15 cellular contexts compared by ENCODE assay signal in genomic region chr2:29066271-29066860, GRCh38. TPM values are rescaled to one million over a fixed set of nuclear protein-coding genes. Genes with fewer than 3 reads are reported as not detected.
DNase-seq lines count a peak whose midpoint lies in the region; ATAC-seq and TF ChIP-seq lines count a peak whose summit lies in the region.
"Had no signal": no experiment of that assay in that cellular context is flagged by ENCODE, and none has a peak within 500 bp of the region (broad histone marks: within the 10 kb centered on the region; RNA-seq: fewer than 3 reads in every experiment).

No MANE protein-coding gene starts in this region.

- dilution Hi-C loops in IMR-90 (cut with HindIII; ENCODE audit: low sequenced_read_pairs, unreplicated experiment): no loop called here

- peak; percentile 68 for DNase-seq in IMR-90
- peak; percentile 44 to 67 for DNase-seq in cardiac fibroblast (ENCODE audit: low read depth in 2 of 2)
- DNase-seq in right cardiac atrium: peak in 1 of 3 donors; percentile 41
- no peak for DNase-seq in activated CD4-positive, alpha-beta T cell treated with anti-CD3 and anti-CD28 coated beads for 4 hours
- DNase-seq in NCI-H524 (lab: John Stamatoyannopoulos, UW): no peak
- DNase-seq: activated T-cell treated with anti-CD3 and anti-CD28 coated beads, Interleukin-2, amount 50 U/mL, for 24 hours; foreskin melanocyte; kidney; NCI-H524 treated with DMSO at 0.1 percent for 48 hours had no signal

- H3K9ac ChIP-seq in IMR-90 (ENCODE audit: low read depth, low read length) (no peak overlapping the region), subcutaneous abdominal adipose tissue (ENCODE audit: low read length in 5 of 5) (no peak overlapping the region)

- H3K9me3 ChIP-seq in IMR-90 (ENCODE audit: control insufficient read depth, insufficient read depth, low read length) (no peaks in the 10 kb centered on the region), right cardiac atrium (ENCODE audit: control insufficient read depth, low read length) (no peaks in the 10 kb centered on the region), subcutaneous abdominal adipose tissue (ENCODE audit: control insufficient read depth in 5 of 5, low read length in 5 of 5) (no peaks in the 10 kb centered on the region)

- H4K5ac ChIP-seq in IMR-90 (ENCODE audit: low read depth, low read length): no peak overlapping the region

- H3K4me2 ChIP-seq in IMR-90 (ENCODE audit: low read depth, low read length): no peak overlapping the region

- no peaks in the 10 kb centered on the region for H4K20me1 ChIP-seq in IMR-90 (ENCODE audit: insufficient read depth, low read length)

- H3K27ac ChIP-seq in IMR-90 (ENCODE audit: insufficient read depth, low read length) (no peak overlapping the region), right cardiac atrium (ENCODE audit: low read length) (peak overlapping the region; percentile 48), subcutaneous abdominal adipose tissue (ENCODE audit: low read depth, low read length) (peak overlapping the region; percentile 87)
- H3K27ac ChIP-seq: HL-60 had no signal

- no TSS peak for BruUV-seq in IMR-90 (replicated peaks; lab: Mats Ljungman, UMichigan)

- ATAC-seq in IMR-90 (ENCODE audit: low read depth) (peak; percentile 52), right cardiac atrium (peak; percentile 29 to 59), GM19452 (IDR thresholded peaks at IDR 0.05; ENCODE audit: unreplicated experiment) (no peak), HG02642 (IDR thresholded peaks at IDR 0.05; ENCODE audit: poor library complexity, unreplicated experiment) (no peak)

- POLR2A ChIA-PET in IMR-90 (lab: Charles Lee; ENCODE audit: unreplicated experiment): no interaction called here

- intact Hi-C loops in IMR-90 (cut with micrococcal nuclease) (no loop called here), right cardiac atrium (cut with DNase I) (no loop called here)

- H3K18ac ChIP-seq in IMR-90 (ENCODE audit: low read depth, low read length): no peak overlapping the region

- TF ChIP-seq POLR2A in IMR-90 (IDR thresholded peaks at IDR 0.05; ENCODE audit: low read depth, low read length): no peak

- no peak overlapping the region for H2BK20ac ChIP-seq in IMR-90 (ENCODE audit: low read depth, low read length)

- H3K4me1 ChIP-seq in IMR-90 (ENCODE audit: control insufficient read depth, insufficient read depth, low read length) (peaks cover 7% of the 10 kb centered on the region; the same call in 1 of the 2 replicates), right cardiac atrium (ENCODE audit: control insufficient read depth, insufficient read depth, low read length) (peaks cover 13% of the 10 kb centered on the region), subcutaneous abdominal adipose tissue (ENCODE audit: control insufficient read depth in 5 of 5, insufficient read depth in 5 of 5, low read length in 5 of 5) (peaks cover 14 to 47% (median 45%) of the 10 kb centered on the region in 5 donors)

- no peak overlapping the region for H2AK9ac ChIP-seq in IMR-90 (replicated peaks; ENCODE audit: low read depth, low read length, poor library complexity)

- no peak overlapping the region for H2BK15ac ChIP-seq in IMR-90 (ENCODE audit: low read depth, low read length)

- no peak overlapping the region for H3K23ac ChIP-seq in IMR-90 (ENCODE audit: low read depth, low read length)

- H3K79me1 ChIP-seq in IMR-90 (ENCODE audit: low read depth in 1 of 2, low read length in 2 of 2): no peaks in the 10 kb centered on the region

- no peaks in the 10 kb centered on the region; the same call in 1 of the 2 replicates for H3K27me3 ChIP-seq in IMR-90 (ENCODE audit: control insufficient read depth, insufficient read depth, low read length)
- no peaks in the 10 kb centered on the region for H3K27me3 ChIP-seq in right cardiac atrium (ENCODE audit: control insufficient read depth, insufficient read depth)
- H3K27me3 ChIP-seq in subcutaneous abdominal adipose tissue (ENCODE audit: control insufficient read depth in 5 of 5, insufficient read depth in 4 of 5, low read length in 5 of 5): no peaks in the 10 kb centered on the region

- in situ Hi-C loops in IMR-90 (cut with MboI; ENCODE audit: low sequenced_read_pairs): no loop called here

- H2AFZ ChIP-seq in IMR-90 (replicated peaks; ENCODE audit: low read length, poor library complexity): peak overlapping the region; percentile 44

- H4K91ac ChIP-seq in IMR-90 (ENCODE audit: insufficient read depth, low read depth, low read length): no peak overlapping the region

- no peak overlapping the region for H3K4ac ChIP-seq in IMR-90 (ENCODE audit: low read depth, low read length)

- no peaks in the 10 kb centered on the region for H3K36me3 ChIP-seq in IMR-90 (ENCODE audit: control insufficient read depth, insufficient read depth, low read length)
- H3K36me3 ChIP-seq in subcutaneous abdominal adipose tissue (ENCODE audit: control insufficient read depth in 5 of 5, insufficient read depth in 5 of 5, low read length in 5 of 5): no peaks in the 10 kb centered on the region

- H3K14ac ChIP-seq in IMR-90 (replicated peaks; ENCODE audit: low read depth, low read length): no peak overlapping the region

- no peak overlapping the region for H2BK120ac ChIP-seq in IMR-90 (ENCODE audit: low read depth, low read length)

- H2BK5ac ChIP-seq in IMR-90 (ENCODE audit: low read depth, low read length, poor library complexity, severe bottlenecking): no peak overlapping the region

- TF ChIP-seq CTCF in IMR-90 (conservative IDR thresholded peaks at IDR 0.05; ENCODE audit: low read depth, low read length): no peak
- TF ChIP-seq CTCF in cardiac fibroblast (IDR thresholded peaks at IDR 0.05; ENCODE audit: low read depth, low read length): no peak

- H2AK5ac ChIP-seq in IMR-90 (ENCODE audit: low read depth, low read length): no peak overlapping the region

- H4K8ac ChIP-seq in IMR-90 (ENCODE audit: low read depth in 2 of 2, low read length in 2 of 2): no peak overlapping the region

- CTCF ChIA-PET in IMR-90 (lab: Yijun Ruan, JAX): interaction anchor here (0.8 kb wide), 1 partner anchor 11 kb away, joined by 4 read pairs; no protein-coding TSS in a partner anchor

- no peak overlapping the region for H3K56ac ChIP-seq in IMR-90 (ENCODE audit: extremely low read depth, insufficient read depth, low read length)

- H3K4me3 ChIP-seq in IMR-90 (ENCODE audit: insufficient read depth, low read depth, low read length) (no peak overlapping the region), cardiac fibroblast (replicated peaks in 1 of 2; ENCODE audit: low read depth in 2 of 2, low read length in 2 of 2) (no peak overlapping the region), right cardiac atrium (ENCODE audit: low read length) (no peak overlapping the region), subcutaneous abdominal adipose tissue (ENCODE audit: low read depth in 1 of 5, low read length in 5 of 5) (no peak overlapping the region)

- 76% methylated on average over 3 of the region's 8 CpGs; no CpG with 5 or more reads in 1 of the 2 experiments for WGBS in IMR-90 (ENCODE audit: extremely low coverage in 2 of 2, insufficient read length in 1 of 2), 2 experiments
- 85% methylated on average over 8 of the region's 8 CpGs for WGBS in right cardiac atrium

- TF ChIP-seq RAD21 in IMR-90 (IDR thresholded peaks at IDR 0.05; ENCODE audit: low read length): no peak

- no peaks in the 10 kb centered on the region for H3K9me1 ChIP-seq in IMR-90 (ENCODE audit: insufficient read depth, low read length)

TF ChIP-seq in IMR-90, 13 proteins besides CTCF, POLR2A, EP300 and RAD21:
- TF ChIP-seq CEBPB (IDR thresholded peaks at IDR 0.05; ENCODE audit: low read depth, low read length): peak; percentile 97
- TF ChIP-seq MAZ (IDR thresholded peaks at IDR 0.05; ENCODE audit: borderline replicate concordance, low read depth, low read length): no peak

RNA-seq across cellular contexts. Expression of gene PCARE, which starts 8.0 kb away (rescaled TPM):
- total RNA-seq in IMR-90 (2012; rRNA removed) (not detected in 2 replicates), right cardiac atrium (1 to 10 TPM in 3 of 4 donors, under 1 TPM in 1; 0.47 to 5.3 (median 2.4) TPM)
- polyA plus RNA-seq in IMR-90 (2012; rRNA removed) (not detected in 2 replicates), right cardiac atrium (1.1 TPM)
- not detected in 2 replicates for polyA plus RNA-seq in IMR-90 (2012; cell fraction: cytosol; rRNA removed)
- polyA plus RNA-seq in IMR-90 (2012; cell fraction: nucleus; rRNA removed; ENCODE audit: low replicate concordance): not detected in 2 replicates
- total RNA-seq: kidney, neural crest cell, WTC11 had no signal

RNA-seq across cellular contexts. Expression of gene CLIP4, which starts 48.8 kb away (rescaled TPM):
- total RNA-seq in IMR-90 (2012; rRNA removed): 64.2 and 66.3 TPM in 2 replicates
- polyA plus RNA-seq in IMR-90 (2012; rRNA removed): 26.8 and 29.7 TPM in 2 replicates
- polyA plus RNA-seq in IMR-90 (2012; cell fraction: cytosol; rRNA removed): 5.5 and 8.4 TPM in 2 replicates
- 10.3 and 72.2 TPM in 2 replicates for polyA plus RNA-seq in IMR-90 (2012; cell fraction: nucleus; rRNA removed; ENCODE audit: low replicate concordance)
- 10 to 100 TPM; 61.4 to 82.7 (median 74.4) TPM for total RNA-seq in right cardiac atrium
- polyA plus RNA-seq in right cardiac atrium: 27.9 TPM

Comparison
In these comparisons a context has a peak if more than half of its experiments do, and no peak if none do; other contexts are left out.
1. ATAC-seq: peak in IMR-90 (single experiment) and right cardiac atrium (2 of 2); none in GM19452 (single experiment) and HG02642 (single experiment).
2. DNase-seq: peak in IMR-90 (single experiment) and cardiac fibroblast (2 of 2); none in activated CD4-positive, alpha-beta T cell treated with anti-CD3 and anti-CD28 coated beads for 4 hours (0 of 2) and NCI-H524 (0 of 2).